In genomic region chr5:117393125-117393524, GRCh38 we compare ENCODE assay signal across 9 cellular contexts.
"Had no signal": no experiment of that assay in that cellular context is flagged by ENCODE, and none has a peak within 500 bp of the region (broad histone marks: within the 10 kb centered on the region; RNA-seq: fewer than 3 reads in every experiment).

No MANE protein-coding gene starts in this region.

- H3K27ac ChIP-seq: GM23248 had no signal

- H3K36me3 ChIP-seq: HAP-1 had no signal

- H3K4me3 ChIP-seq: GM23248, GM23338, HAP-1 had no signal

- ATAC-seq: GM23338, HCT116 had no signal

- H3K9me3 ChIP-seq: HAP-1 had no signal

- H3K4me1 ChIP-seq: HAP-1 had no signal

- DNase-seq: GM23248, GOT3, H7, H9, HCEC 1CT, HFFc6 had no signal
